ENCODE assay signal across 9 cellular contexts in the genomic region with DNA sequence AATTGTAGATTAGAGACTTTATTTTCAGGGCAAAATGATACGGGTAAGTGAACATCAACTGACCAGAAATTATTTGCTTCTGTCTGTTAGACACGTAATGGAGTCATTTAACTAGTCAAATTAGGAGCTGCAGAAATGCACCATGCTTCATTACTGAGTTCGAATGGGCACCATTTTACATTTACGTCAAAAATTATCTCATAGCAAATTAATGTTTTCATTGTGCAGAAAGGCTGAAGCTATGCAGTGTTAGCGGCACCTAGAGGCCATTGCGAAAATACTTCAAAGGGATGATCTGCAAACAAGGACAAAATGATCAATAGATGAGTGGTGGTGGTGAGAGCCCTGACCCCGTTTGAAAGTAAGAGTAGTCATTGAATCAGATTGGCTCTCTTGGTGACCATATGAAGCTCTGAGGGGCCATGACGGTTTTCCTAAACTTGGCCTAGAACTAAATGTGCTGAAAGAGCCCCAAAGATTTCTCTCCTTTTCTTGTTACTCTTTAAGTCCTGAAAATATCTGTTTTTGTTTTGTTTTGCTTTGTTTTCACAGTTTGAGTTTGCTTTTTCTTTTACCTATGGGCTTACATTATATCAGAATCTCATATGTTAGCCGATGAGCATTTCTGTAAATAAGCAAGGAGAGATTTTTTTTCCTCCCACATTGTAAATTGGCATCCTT.
A peak's percentile ranks its signal among the peaks of the same experiment; 100 is the strongest.
DNase-seq lines count a peak whose midpoint lies in the region; ATAC-seq and TF ChIP-seq lines count a peak whose summit lies in the region.
"Had no signal": no experiment of that assay in that cellular context is flagged by ENCODE, and none has a peak within 500 bp of the region (broad histone marks: within the 10 kb centered on the region; RNA-seq: fewer than 3 reads in every experiment).

No MANE protein-coding gene starts in this region.

- intact Hi-C loops in sciatic nerve (cut with DNase I): loop anchor here (10.0 kb wide), 1 partner anchor 425 kb away; no protein-coding TSS in a partner anchor

- ATAC-seq in sciatic nerve: peak; percentile 42

- DNase-seq in AG09319 (ENCODE audit: extremely low read depth, low read depth) (peak; percentile 22), GM10248 (ENCODE audit: extremely low spot score) (peak; percentile 57), NCI-H1930 (lab: John Stamatoyannopoulos, UW) (peak; percentile 63 to 66), glomerular endothelial cell (ENCODE audit: extremely low read depth, low read depth, low spot score) (peak; percentile 31), sciatic nerve (ENCODE audit: low spot score) (peak; percentile 66), GM19238 (ENCODE audit: insufficient read length, low spot score) (no peak), ureter (ENCODE audit: low spot score) (no peak)
- peak; percentile 12 to 44 for DNase-seq in activated CD4-positive, alpha-beta T cell treated with anti-CD3 and anti-CD28 coated beads, Interleukin-2, amount 50 U/mL, for 48 hours
- DNase-seq: left cardiac atrium had no signal

- CTCF ChIA-PET in GM10248 (lab: Yijun Ruan, JAX): interaction anchor here (0.8 to 2.2 kb wide), 5 partner anchors 9 to 919 kb away, joined by 3 to 9 read pairs (median 3); no protein-coding TSS in a partner anchor

- POLR2A ChIA-PET in GM10248 (lab: Yijun Ruan, JAX): no interaction called here

- TF ChIP-seq CTCF in AG09319 (IDR thresholded peaks at IDR 0.05; ENCODE audit: low read depth, low read length): peak; percentile 85
- TF ChIP-seq CTCF in GM10248 (IDR thresholded peaks at IDR 0.05; ENCODE audit: control extremely low read depth, extremely low read depth, low read depth, missing control alignments): peak; percentile 68

Comparison
In these comparisons a context has a peak if more than half of its experiments do, and no peak if none do; other contexts are left out.
1. DNase-seq: peak in AG09319 (single experiment), GM10248 (single experiment), NCI-H1930 (2 of 2), activated CD4-positive, alpha-beta T cell treated with anti-CD3 and anti-CD28 coated beads, Interleukin-2, amount 50 U/mL, for 48 hours (2 of 2), glomerular endothelial cell (single experiment) and sciatic nerve (single experiment); none in GM19238 (single experiment) and ureter (single experiment).